In genomic region chr16:69906838-69907301, GRCh38 we compare ENCODE assay signal across 2 cellular contexts.
TF ChIP-seq lines count a peak whose summit lies in the region.

No MANE protein-coding gene starts in this region.

TF ChIP-seq in SK-N-SH treated with all-trans-retinoic acid at 6 μM for 48 hours, 23 proteins besides CTCF, POLR2A, EP300 and RAD21 (continued from another document):
- no peak for TF ChIP-seq ZC3H10 (CRISPR knock-in tag; IDR thresholded peaks at IDR 0.05)
- TF ChIP-seq CREB5 (CRISPR knock-in tag; IDR thresholded peaks at IDR 0.05; ENCODE audit: low read depth), result no peak
- TF ChIP-seq ESRRG (CRISPR knock-in tag; IDR thresholded peaks at IDR 0.05), result no peak
- no peak for TF ChIP-seq ZFP3 (CRISPR knock-in tag; IDR thresholded peaks at IDR 0.05)
- no peak for TF ChIP-seq CSRNP3 (CRISPR knock-in tag; IDR thresholded peaks at IDR 0.05)
- no peak for TF ChIP-seq ZFP30 (CRISPR knock-in tag; IDR thresholded peaks at IDR 0.05)
- no peak for TF ChIP-seq GLIS3 (CRISPR knock-in tag; IDR thresholded peaks at IDR 0.05)

TF ChIP-seq in SK-N-SH, 30 proteins besides CTCF, POLR2A, EP300 and RAD21 (continued from another document):
- TF ChIP-seq, protein P1, sequence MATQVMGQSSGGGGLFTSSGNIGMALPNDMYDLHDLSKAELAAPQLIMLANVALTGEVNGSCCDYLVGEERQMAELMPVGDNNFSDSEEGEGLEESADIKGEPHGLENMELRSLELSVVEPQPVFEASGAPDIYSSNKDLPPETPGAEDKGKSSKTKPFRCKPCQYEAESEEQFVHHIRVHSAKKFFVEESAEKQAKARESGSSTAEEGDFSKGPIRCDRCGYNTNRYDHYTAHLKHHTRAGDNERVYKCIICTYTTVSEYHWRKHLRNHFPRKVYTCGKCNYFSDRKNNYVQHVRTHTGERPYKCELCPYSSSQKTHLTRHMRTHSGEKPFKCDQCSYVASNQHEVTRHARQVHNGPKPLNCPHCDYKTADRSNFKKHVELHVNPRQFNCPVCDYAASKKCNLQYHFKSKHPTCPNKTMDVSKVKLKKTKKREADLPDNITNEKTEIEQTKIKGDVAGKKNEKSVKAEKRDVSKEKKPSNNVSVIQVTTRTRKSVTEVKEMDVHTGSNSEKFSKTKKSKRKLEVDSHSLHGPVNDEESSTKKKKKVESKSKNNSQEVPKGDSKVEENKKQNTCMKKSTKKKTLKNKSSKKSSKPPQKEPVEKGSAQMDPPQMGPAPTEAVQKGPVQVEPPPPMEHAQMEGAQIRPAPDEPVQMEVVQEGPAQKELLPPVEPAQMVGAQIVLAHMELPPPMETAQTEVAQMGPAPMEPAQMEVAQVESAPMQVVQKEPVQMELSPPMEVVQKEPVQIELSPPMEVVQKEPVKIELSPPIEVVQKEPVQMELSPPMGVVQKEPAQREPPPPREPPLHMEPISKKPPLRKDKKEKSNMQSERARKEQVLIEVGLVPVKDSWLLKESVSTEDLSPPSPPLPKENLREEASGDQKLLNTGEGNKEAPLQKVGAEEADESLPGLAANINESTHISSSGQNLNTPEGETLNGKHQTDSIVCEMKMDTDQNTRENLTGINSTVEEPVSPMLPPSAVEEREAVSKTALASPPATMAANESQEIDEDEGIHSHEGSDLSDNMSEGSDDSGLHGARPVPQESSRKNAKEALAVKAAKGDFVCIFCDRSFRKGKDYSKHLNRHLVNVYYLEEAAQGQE (IDR thresholded peaks at IDR 0.05; ENCODE audit: low read depth, low read length), result no peak
- TF ChIP-seq, protein P2, sequence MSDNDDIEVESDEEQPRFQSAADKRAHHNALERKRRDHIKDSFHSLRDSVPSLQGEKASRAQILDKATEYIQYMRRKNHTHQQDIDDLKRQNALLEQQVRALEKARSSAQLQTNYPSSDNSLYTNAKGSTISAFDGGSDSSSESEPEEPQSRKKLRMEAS (IDR thresholded peaks at IDR 0.05; ENCODE audit: low read depth), result no peak
- TF ChIP-seq YY1 (IDR thresholded peaks at IDR 0.05; ENCODE audit: low read depth) (no peak), TEAD4 (IDR thresholded peaks at IDR 0.05; ENCODE audit: borderline replicate concordance, insufficient read depth) (no peak; the same call in 1 of the 2 replicates), NFIC (IDR thresholded peaks at IDR 0.05; ENCODE audit: borderline replicate concordance) (no peak), RFX5 (IDR thresholded peaks at IDR 0.05; ENCODE audit: low read length) (no peak), GABPA (IDR thresholded peaks at IDR 0.05; ENCODE audit: low read depth) (no peak), POLR2AphosphoS5 (IDR thresholded peaks at IDR 0.05; ENCODE audit: low read depth, low read length) (no peak), SIN3A (IDR thresholded peaks at IDR 0.05; ENCODE audit: borderline replicate concordance, low read depth, low read length) (no peak), RXRA (IDR thresholded peaks at IDR 0.05; ENCODE audit: borderline replicate concordance, low read depth) (no peak), MXI1 (IDR thresholded peaks at IDR 0.05; ENCODE audit: low read depth, low read length) (no peak), IRF3 (IDR thresholded peaks at IDR 0.05; ENCODE audit: low read depth, low read length) (no peak), SMC3 (IDR thresholded peaks at IDR 0.05; ENCODE audit: low read depth, low read length) (no peak), TCF12 (IDR thresholded peaks at IDR 0.05) (no peak; the same call in 1 of the 2 replicates)
- TF ChIP-seq, protein P3, sequence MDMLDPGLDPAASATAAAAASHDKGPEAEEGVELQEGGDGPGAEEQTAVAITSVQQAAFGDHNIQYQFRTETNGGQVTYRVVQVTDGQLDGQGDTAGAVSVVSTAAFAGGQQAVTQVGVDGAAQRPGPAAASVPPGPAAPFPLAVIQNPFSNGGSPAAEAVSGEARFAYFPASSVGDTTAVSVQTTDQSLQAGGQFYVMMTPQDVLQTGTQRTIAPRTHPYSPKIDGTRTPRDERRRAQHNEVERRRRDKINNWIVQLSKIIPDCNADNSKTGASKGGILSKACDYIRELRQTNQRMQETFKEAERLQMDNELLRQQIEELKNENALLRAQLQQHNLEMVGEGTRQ (IDR thresholded peaks at IDR 0.05; ENCODE audit: borderline replicate concordance, low read depth, low read length), result no peak
TF ChIP-seq in SK-N-SH: peak in this region for 0.
